ENCODE assay signal across 10 cellular contexts in genomic region chr3:106255870-106256248, GRCh38.
DNase-seq lines count a peak whose midpoint lies in the region; ATAC-seq and TF ChIP-seq lines count a peak whose summit lies in the region.
"Had no signal": no experiment of that assay in that cellular context is flagged by ENCODE, and none has a peak within 500 bp of the region (broad histone marks: within the 10 kb centered on the region; RNA-seq: fewer than 3 reads in every experiment).

No MANE protein-coding gene starts in this region.

- no peak for TF ChIP-seq CTCF in GM12864 (IDR thresholded peaks at IDR 0.05; ENCODE audit: low read depth, low read length, missing control alignments)
- TF ChIP-seq CTCF in OCI-LY7 (conservative IDR thresholded peaks at IDR 0.05; ENCODE audit: low read length): no peak
- TF ChIP-seq CTCF in glutamatergic neuron (IDR thresholded peaks at IDR 0.05; ENCODE audit: partially characterized antibody, unreplicated experiment): no peak

- H3K4me1 ChIP-seq in OCI-LY7 (ENCODE audit: insufficient read depth, low read length, poor library complexity, severe bottlenecking) (peaks cover 28% of the 10 kb centered on the region), right cardiac atrium (ENCODE audit: control insufficient read depth, insufficient read depth, low read length) (no peaks in the 10 kb centered on the region)
- H3K4me1 ChIP-seq: left lung had no signal

- peak overlapping the region; percentile 73; the same call in 1 of the 2 replicates for H2AFZ ChIP-seq in OCI-LY7 (ENCODE audit: low read length)

- H3K27ac Mint-ChIP-seq in glutamatergic neuron (ENCODE audit: unreplicated experiment): no peak overlapping the region

- H3K27me3 ChIP-seq in right cardiac atrium (ENCODE audit: control insufficient read depth, insufficient read depth): no peaks in the 10 kb centered on the region
- H3K27me3 ChIP-seq: left lung had no signal

- peaks cover 9% of the 10 kb centered on the region for H3K36me3 Mint-ChIP-seq in glutamatergic neuron (ENCODE audit: unreplicated experiment)

- BruUV-seq in OCI-LY7 (replicated peaks; lab: Mats Ljungman, UMichigan): no TSS peak

- CTCF ChIA-PET in OCI-LY7 (lab: Charles Lee; ENCODE audit: unreplicated experiment): no interaction called here

- intact Hi-C loops in OCI-LY7 (cut with micrococcal nuclease; ENCODE audit: unreplicated experiment) (loop anchor here (1.0 to 10.0 kb wide), 9 partner anchors 46 to 1869 kb away; partner anchors contain the start of genes ALCAM, BBX and CBLB), right cardiac atrium (cut with DNase I) (no loop called here)

- H3K9me3 ChIP-seq in OCI-LY7 (ENCODE audit: low read length) (peaks cover 14% of the 10 kb centered on the region), right cardiac atrium (ENCODE audit: control insufficient read depth, low read length) (peaks cover 2% of the 10 kb centered on the region)

- peaks cover 52% of the 10 kb centered on the region for H3K79me2 ChIP-seq in OCI-LY7 (ENCODE audit: insufficient read depth, low read depth, low read length)

- H3K27ac ChIP-seq in OCI-LY7 (ENCODE audit: low read depth, low read length, poor library complexity, severe bottlenecking) (peak overlapping the region; percentile 97), right cardiac atrium (ENCODE audit: low read length) (no peak overlapping the region)
- H3K27ac ChIP-seq: left lung had no signal

- ATAC-seq in GM19351 (IDR thresholded peaks at IDR 0.05; ENCODE audit: unreplicated experiment) (peak; percentile 93), HG02885 (IDR thresholded peaks at IDR 0.05; ENCODE audit: poor library complexity, unreplicated experiment) (peak; percentile 92), right cardiac atrium (no peak)
- ATAC-seq: left lung had no signal

- H3K9me2 ChIP-seq in OCI-LY7 (ENCODE audit: insufficient read depth, low read length): no peaks in the 10 kb centered on the region

- no peaks in the 10 kb centered on the region for H3K4me1 Mint-ChIP-seq in glutamatergic neuron (ENCODE audit: low read depth, unreplicated experiment)

- peaks cover 37% of the 10 kb centered on the region for H3K36me3 ChIP-seq in OCI-LY7 (ENCODE audit: insufficient read depth, low read length)
- H3K36me3 ChIP-seq: left lung had no signal

- H3K4me2 ChIP-seq in OCI-LY7 (ENCODE audit: low read length): peak overlapping the region; percentile 89

- no peaks in the 10 kb centered on the region for H3K9me3 Mint-ChIP-seq in glutamatergic neuron (ENCODE audit: unreplicated experiment)

- POLR2A ChIA-PET in OCI-LY7 (lab: Charles Lee): interaction anchor here (0.7 to 2.1 kb wide), 4 partner anchors 11 to 1660 kb away, joined by 3 to 9 read pairs (median 4); no protein-coding TSS in a partner anchor

- peak overlapping the region; percentile 77 for H3K4me3 ChIP-seq in GM12864 (ENCODE audit: low read depth, low read length)
- H3K4me3 ChIP-seq in OCI-LY7 (ENCODE audit: low read depth, low read length, poor library complexity, severe bottlenecking): peak overlapping the region; percentile 97
- H3K4me3 ChIP-seq in right cardiac atrium (ENCODE audit: low read length): no peak overlapping the region
- H3K4me3 ChIP-seq: left lung had no signal

- H3K4me3 Mint-ChIP-seq in glutamatergic neuron (ENCODE audit: unreplicated experiment): no peak overlapping the region

- H4K20me1 ChIP-seq in OCI-LY7 (ENCODE audit: insufficient read depth, low read length): no peaks in the 10 kb centered on the region

- peaks cover 2% of the 10 kb centered on the region for H3K27me3 Mint-ChIP-seq in glutamatergic neuron (ENCODE audit: unreplicated experiment)

- WGBS in right cardiac atrium: 92% methylated on average over 6 of the region's 6 CpGs

- DNase-seq in GM12864 (ENCODE audit: low read depth) (peak; percentile 97), OCI-LY7 (ENCODE audit: low spot score) (peak; percentile 97), DMS 273 (lab: John Stamatoyannopoulos, UW; ENCODE audit: unreplicated experiment) (no peak), right cardiac atrium (no peak), glutamatergic neuron (no peak)
- DNase-seq in activated CD4-positive, alpha-beta T cell treated with anti-CD3 and anti-CD28 coated beads, Interleukin-2, amount 50 U/mL, for 1 hour: no peak
- DNase-seq: NCI-H446 treated with DMSO at 0.1 percent for 48 hours had no signal

Comparison
In these comparisons a context has a peak if more than half of its experiments do, and no peak if none do; other contexts are left out.
1. DNase-seq: peak in GM12864 (single experiment) and OCI-LY7 (single experiment); none in DMS 273 (single experiment), right cardiac atrium (0 of 3), activated CD4-positive, alpha-beta T cell treated with anti-CD3 and anti-CD28 coated beads, Interleukin-2, amount 50 U/mL, for 1 hour (single experiment) and glutamatergic neuron (single experiment).
2. ATAC-seq: peak in GM19351 (single experiment) and HG02885 (single experiment); none in right cardiac atrium (0 of 2).